ENCODE assay signal across 8 cellular contexts in the genomic region with DNA sequence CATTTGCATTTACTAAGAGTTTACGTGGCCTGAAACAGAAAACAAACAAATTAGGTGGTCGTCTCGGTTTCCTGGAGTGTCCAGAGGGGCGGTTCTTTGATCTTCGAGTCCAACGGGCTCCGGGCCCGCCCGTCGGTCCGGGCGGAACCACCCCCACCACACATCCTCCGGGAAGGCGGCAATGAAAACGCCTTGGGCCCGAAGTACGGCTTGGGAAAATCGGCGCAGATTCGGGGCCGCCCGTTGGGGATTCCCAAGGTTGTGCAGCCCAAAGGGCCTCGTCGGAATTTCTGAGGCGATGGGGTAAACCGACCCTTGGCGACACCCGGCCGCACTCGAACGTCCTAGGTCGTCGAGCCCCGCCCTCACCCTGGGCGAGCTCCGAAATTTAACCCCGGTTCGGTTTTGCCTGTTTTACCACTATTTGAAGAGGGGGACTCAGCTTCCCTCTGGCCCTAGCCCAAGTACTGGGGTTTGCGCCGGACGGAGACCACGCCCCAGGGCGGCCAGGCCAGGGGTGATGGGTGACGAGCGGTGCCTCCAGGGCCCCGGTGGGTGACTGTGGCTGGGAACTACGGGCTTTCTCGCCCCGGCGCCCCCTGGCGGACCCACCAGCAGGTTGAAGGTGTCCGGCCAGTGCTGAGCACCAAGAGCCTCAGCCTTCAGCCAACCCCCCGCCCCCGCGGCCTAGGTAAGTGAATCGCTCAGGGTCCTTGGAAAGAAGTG.
DNase-seq lines count a peak whose midpoint lies in the region; ATAC-seq and TF ChIP-seq lines count a peak whose summit lies in the region.

No MANE protein-coding gene starts in this region.

- peak overlapping the region; percentile 67 for H3K9ac ChIP-seq in mucosa of stomach (ENCODE audit: low read length)

- H3K36me3 ChIP-seq in mucosa of stomach (ENCODE audit: control insufficient read depth, insufficient read depth, low read length) = no peaks in the 10 kb centered on the region

- no peaks in the 10 kb centered on the region for H3K27me3 ChIP-seq in mucosa of stomach (ENCODE audit: control insufficient read depth, insufficient read depth, low read length)

- peak; percentile 69 for TF ChIP-seq CTCF in epithelial cell of esophagus (IDR thresholded peaks at IDR 0.05; ENCODE audit: insufficient read depth, low read depth, low read length, missing control alignments)

- peaks cover 11% of the 10 kb centered on the region for H3K4me1 ChIP-seq in mucosa of stomach (ENCODE audit: control insufficient read depth, insufficient read depth, low read length)

- no peaks in the 10 kb centered on the region for H3K9me3 ChIP-seq in mucosa of stomach (ENCODE audit: control insufficient read depth, low read length)

- ATAC-seq in GM19463 (IDR thresholded peaks at IDR 0.05; ENCODE audit: unreplicated experiment) (peak; percentile 74), HG03575 (IDR thresholded peaks at IDR 0.05; ENCODE audit: extremely low read depth, insufficient number of reproducible peaks, low FRiP score, unreplicated experiment) (peak; percentile 44)

- peak; percentile 55 for DNase-seq in COLO668 (lab: John Stamatoyannopoulos, UW; ENCODE audit: unreplicated experiment)
- peak; percentile 72 to 78 (median 72) for DNase-seq in activated CD8-positive, alpha-beta memory T cell treated with anti-CD3 and anti-CD28 coated beads for 48 hours (ENCODE audit: low read depth in 2 of 3, low spot score in 2 of 3)
- peak; percentile 67 for DNase-seq in epithelial cell of esophagus (ENCODE audit: low read depth)
- DNase-seq in stimulated activated CD8-positive, alpha-beta memory T cell treated with anti-CD3 and anti-CD28 coated beads, Interleukin-7, amount 100 ng/mL, for 24 hours (ENCODE audit: low read depth) = peak; percentile 64
- DNase-seq in NCI-H187 treated with DMSO at 0.1 percent for 48 hours (lab: John Stamatoyannopoulos, UW) = no peak

- H3K4me3 ChIP-seq in epithelial cell of esophagus (ENCODE audit: low read length) (peak overlapping the region; percentile 47), mucosa of stomach (ENCODE audit: low read length) (peak overlapping the region; percentile 49)
